In the genomic region with DNA sequence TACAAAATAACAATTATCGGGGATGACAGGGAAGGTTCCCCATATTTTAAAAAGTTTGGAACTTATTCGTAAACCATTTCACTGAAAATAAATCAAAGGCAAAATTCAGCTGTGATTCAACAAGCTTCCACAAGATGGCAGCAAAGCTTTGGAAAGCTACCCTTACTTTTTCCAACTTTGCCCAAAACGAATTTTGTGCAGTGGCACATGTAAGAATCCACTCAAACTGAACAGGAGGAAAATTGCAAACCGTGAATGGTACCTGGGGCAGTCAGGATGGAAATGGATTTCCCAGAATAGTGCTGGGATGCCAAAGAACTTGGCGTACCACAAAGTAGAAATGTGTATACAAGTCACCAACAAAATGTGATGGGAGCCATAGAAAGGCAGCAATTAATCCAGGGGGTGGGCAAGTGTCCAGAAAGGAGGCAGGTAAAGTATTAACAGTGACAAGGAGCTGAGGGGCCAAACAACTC, we compare ENCODE assay signal across 8 cellular contexts. TPM values are rescaled to one million over a fixed set of nuclear protein-coding genes. Genes with fewer than 3 reads are reported as not detected.
A peak's percentile ranks its signal among the peaks of the same experiment; 100 is the strongest.
DNase-seq lines count a peak whose midpoint lies in the region; ATAC-seq and TF ChIP-seq lines count a peak whose summit lies in the region.

No MANE protein-coding gene starts in this region.

- ATAC-seq in activated B cell treated with CpG ODN at 0.5 μM for 24 hours (ENCODE audit: low read depth), result no peak
- no peak for ATAC-seq in HG03025 (IDR thresholded peaks at IDR 0.05; ENCODE audit: low FRiP score, unreplicated experiment)

- H3K27me3 Mint-ChIP-seq in activated B cell treated with CpG ODN at 0.5 μM for 24 hours, result no peaks in the 10 kb centered on the region
- no peaks in the 10 kb centered on the region for H3K27me3 Mint-ChIP-seq in osteocyte (ENCODE audit: unreplicated experiment)

- DNase-seq in activated T-cell treated with anti-CD3 and anti-CD28 coated beads for 4 hours (peak; percentile 32), LNCaP clone FGC (ENCODE audit: low read depth) (no peak), activated B cell treated with CpG ODN at 0.5 μM for 24 hours (no peak), fibroblast of pulmonary artery (ENCODE audit: low read depth) (peak; percentile 67), osteocyte (ENCODE audit: extremely low spot score, unreplicated experiment) (peak; percentile 77), NCI-H2029 treated with DMSO at 0.1 percent for 48 hours (lab: John Stamatoyannopoulos, UW) (no peak)
- no peak for DNase-seq in activated T-cell treated with anti-CD3 and anti-CD28 coated beads, Interleukin-2, amount 50 U/mL, for 1 hour

- no peak overlapping the region for H3K4me3 Mint-ChIP-seq in activated B cell treated with CpG ODN at 0.5 μM for 24 hours
- no peak overlapping the region for H3K4me3 Mint-ChIP-seq in osteocyte (ENCODE audit: unreplicated experiment)

- H3K4me3 ChIP-seq in LNCaP clone FGC (ENCODE audit: low read depth, low read length) (no peak overlapping the region), fibroblast of pulmonary artery (replicated peaks; ENCODE audit: low read depth, low read length) (no peak overlapping the region)

- peaks cover 20% of the 10 kb centered on the region for H3K4me1 Mint-ChIP-seq in activated B cell treated with CpG ODN at 0.5 μM for 24 hours
- H3K4me1 Mint-ChIP-seq in osteocyte (ENCODE audit: unreplicated experiment), result peaks cover 7% of the 10 kb centered on the region

- POLR2A ChIA-PET in activated B cell treated with CpG ODN at 0.5 μM for 24 hours (lab: Charles Lee), result interaction anchor here (0.7 to 1.3 kb wide), 7 partner anchors 10 to 432 kb away, joined by 3 to 10 read pairs (median 5); a partner anchor contains a TSS

- intact Hi-C loops in activated B cell treated with CpG ODN at 0.5 μM for 24 hours (cut with micrococcal nuclease), result loop anchor here (1.0 to 5.0 kb wide), 6 partner anchors 10 to 375 kb away; a partner anchor contains a TSS

- no peak overlapping the region for H3K27ac Mint-ChIP-seq in activated B cell treated with CpG ODN at 0.5 μM for 24 hours
- H3K27ac Mint-ChIP-seq in osteocyte (ENCODE audit: unreplicated experiment), result no peak overlapping the region

- H3K36me3 Mint-ChIP-seq in activated B cell treated with CpG ODN at 0.5 μM for 24 hours (ENCODE audit: low read depth) (peaks cover 62% of the 10 kb centered on the region), osteocyte (ENCODE audit: unreplicated experiment) (peaks cover 13% of the 10 kb centered on the region)

- H3K9me3 Mint-ChIP-seq in activated B cell treated with CpG ODN at 0.5 μM for 24 hours (no peaks in the 10 kb centered on the region), osteocyte (ENCODE audit: unreplicated experiment) (no peaks in the 10 kb centered on the region)

- CTCF ChIA-PET in activated B cell treated with CpG ODN at 0.5 μM for 24 hours (lab: Charles Lee), result interaction anchor here (0.8 to 7.2 kb wide), 20 partner anchors 11 to 329 kb away, joined by 3 to 126 read pairs (median 6); a partner anchor contains a TSS

- TF ChIP-seq CTCF in LNCaP clone FGC (IDR thresholded peaks at IDR 0.05; ENCODE audit: control insufficient read depth, extremely low read depth, insufficient read depth), result peak; percentile 57
- peak; percentile 93 for TF ChIP-seq CTCF in activated B cell treated with CpG ODN at 0.5 μM for 24 hours (IDR thresholded peaks at IDR 0.05)
- peak; percentile 73 for TF ChIP-seq CTCF in fibroblast of pulmonary artery (IDR thresholded peaks at IDR 0.05; ENCODE audit: low read length, missing control alignments)
- TF ChIP-seq CTCF in osteocyte (IDR thresholded peaks at IDR 0.05), result peak; percentile 83

RNA-seq across cellular contexts. Expression of a gene that starts 10.7 kb away (rescaled TPM):
- 1,828 and 2,370 TPM in 2 replicates for total RNA-seq in activated B cell treated with CpG ODN at 0.5 μM for 24 hours
- 1,335 and 1,348 TPM in 2 replicates for total RNA-seq in osteocyte

Comparison
In these comparisons a context has a peak if more than half of its experiments do, and no peak if none do; other contexts are left out.
1. DNase-seq: peak in activated T-cell treated with anti-CD3 and anti-CD28 coated beads for 4 hours (single experiment), fibroblast of pulmonary artery (single experiment) and osteocyte (single experiment); none in activated T-cell treated with anti-CD3 and anti-CD28 coated beads, Interleukin-2, amount 50 U/mL, for 1 hour (single experiment), LNCaP clone FGC (single experiment), activated B cell treated with CpG ODN at 0.5 μM for 24 hours (single experiment) and NCI-H2029 treated with DMSO at 0.1 percent for 48 hours (single experiment).
2. Peak in every context shown above with its lines, with median percentiles within 50 percentile points of each other: CTCF ChIP-seq.